Comparison of ENCODE assay signal across 1 cellular context in genomic region chr16:75042423-75043174, GRCh38.
TF ChIP-seq lines count a peak whose summit lies in the region.

No MANE protein-coding gene starts in this region.

TF ChIP-seq in WTC11, 78 proteins besides CTCF, POLR2A, EP300 and RAD21 (continued from another document):
- TF ChIP-seq STAT6 (CRISPR knock-in tag; conservative IDR thresholded peaks at IDR 0.05; ENCODE audit: low read depth) (no peak), PRDM15 (CRISPR knock-in tag; IDR thresholded peaks at IDR 0.05) (no peak), USF2 (CRISPR knock-in tag; IDR thresholded peaks at IDR 0.05) (no peak), IRF1 (CRISPR knock-in tag; IDR thresholded peaks at IDR 0.05) (no peak), NFATC4 (CRISPR knock-in tag; IDR thresholded peaks at IDR 0.05) (no peak), ZNF281 (CRISPR knock-in tag; IDR thresholded peaks at IDR 0.05) (no peak), ZSCAN18 (CRISPR knock-in tag; IDR thresholded peaks at IDR 0.05) (no peak), ZNF263 (CRISPR knock-in tag; IDR thresholded peaks at IDR 0.05; ENCODE audit: low read depth) (no peak)
TF ChIP-seq in WTC11: peak in this region for 0.
